ENCODE assay signal across 8 cellular contexts in the genomic region with DNA sequence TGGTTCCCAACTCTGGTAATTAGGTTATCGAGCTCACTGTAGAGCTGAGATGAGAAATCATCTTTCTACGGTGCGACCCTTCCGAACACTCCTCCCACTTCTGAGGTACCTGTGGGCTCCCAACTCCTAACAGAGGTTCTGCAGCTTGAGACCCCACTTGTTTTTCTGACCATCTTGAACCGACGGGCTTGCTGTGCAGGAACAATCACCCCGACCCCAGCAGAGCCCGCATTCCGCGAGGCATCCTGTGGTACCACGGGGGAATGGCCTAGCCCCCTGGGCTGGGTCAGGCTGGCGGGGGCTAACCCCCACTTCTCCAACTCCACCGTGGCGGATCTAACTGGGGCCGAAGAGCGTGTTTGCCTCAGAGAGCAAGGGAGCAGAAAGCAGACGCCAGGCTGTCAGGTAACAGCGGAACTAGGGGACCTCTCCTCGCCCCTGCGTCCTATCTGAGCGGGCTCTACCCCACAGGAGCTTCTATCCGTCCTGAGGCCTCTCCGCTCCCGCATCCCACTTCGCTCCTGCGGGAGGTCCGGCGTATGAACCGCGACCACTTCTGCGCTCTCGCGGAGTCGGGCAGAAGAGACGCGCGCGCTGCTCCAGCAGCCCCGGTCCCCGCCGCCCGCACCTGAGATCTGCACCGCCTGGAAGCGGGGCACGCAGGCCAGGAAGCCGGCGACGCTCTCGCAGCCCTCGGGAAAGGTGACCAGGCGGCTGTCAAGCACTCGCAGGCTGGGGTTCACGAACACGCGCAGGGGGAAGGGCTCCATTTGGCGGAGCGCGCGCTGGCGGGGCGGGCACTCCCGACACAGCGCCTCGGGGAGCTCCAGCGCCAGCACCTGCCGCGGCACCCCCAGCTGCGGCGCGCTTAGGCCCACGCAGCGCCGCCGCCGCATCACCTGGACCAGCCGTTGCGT. TPM values are rescaled to one million over a fixed set of nuclear protein-coding genes. Genes with fewer than 3 reads are reported as not detected.
DNase-seq lines count a peak whose midpoint lies in the region; ATAC-seq and TF ChIP-seq lines count a peak whose summit lies in the region.

No MANE protein-coding gene starts in this region.

- TF ChIP-seq CTCF in brain (conservative IDR thresholded peaks at IDR 0.05): no peak

- H3K36me3 Mint-ChIP-seq in brain: peaks cover 58% of the 10 kb centered on the region

- peak overlapping the region; percentile 84 to 89 (median 85) for H3K4me3 Mint-ChIP-seq in brain

- peak overlapping the region in 4 of 5 experiments; percentile 62 to 92 (median 76) for H3K27ac Mint-ChIP-seq in brain

- DNase-seq in RPMI8226 (peak; percentile 64), left kidney (ENCODE audit: low read depth, low spot score) (peak; percentile 55), NCI-H2171 (lab: John Stamatoyannopoulos, UW) (no peak), dedifferentiated amniotic fluid mesenchymal stem cell (ENCODE audit: extremely low spot score) (no peak)
- peak; percentile 57 for DNase-seq in stimulated activated CD4-positive, alpha-beta T cell treated with anti-CD3 and anti-CD28 coated beads, Interleukin-4, amount 100 ng/mL, for 1 hour

- peak; percentile 36 for ATAC-seq in HG02763 (IDR thresholded peaks at IDR 0.05; ENCODE audit: unreplicated experiment)

- TF ChIP-seq POLR2A in GM18526 (IDR thresholded peaks at IDR 0.05; ENCODE audit: extremely low read depth, insufficient read length): peak; percentile 25

- H3K9me3 Mint-ChIP-seq in brain: no peaks in the 10 kb centered on the region

- H3K27me3 Mint-ChIP-seq in brain: no peaks in the 10 kb centered on the region

- H3K4me1 Mint-ChIP-seq in brain: peaks cover 62% of the 10 kb centered on the region

RNA-seq across cellular contexts. Expression of a gene that starts 0.8 kb away (rescaled TPM):
- polyA plus RNA-seq in brain (ENCODE audit: insufficient read depth, low read depth, low replicate concordance): 7.8 TPM

RNA-seq across cellular contexts. Expression of a gene that starts 9.7 kb away (rescaled TPM):
- polyA plus RNA-seq in brain (ENCODE audit: insufficient read depth, low read depth, low replicate concordance): 44.5 TPM

RNA-seq across cellular contexts. Expression of a gene that starts 9.9 kb away (rescaled TPM):
- 9.3 TPM for polyA plus RNA-seq in brain (ENCODE audit: insufficient read depth, low read depth, low replicate concordance)

RNA-seq across cellular contexts. Expression of a gene that starts 18.5 kb away (rescaled TPM):
- 65.3 TPM for polyA plus RNA-seq in brain (ENCODE audit: insufficient read depth, low read depth, low replicate concordance)

RNA-seq across cellular contexts. Expression of a gene that starts 22.0 kb away (rescaled TPM):
- not detected for polyA plus RNA-seq in brain (ENCODE audit: insufficient read depth, low read depth, low replicate concordance)

Comparison
In these comparisons a context has a peak if more than half of its experiments do, and no peak if none do; other contexts are left out.
1. DNase-seq: peak in RPMI8226 (single experiment), left kidney (single experiment) and stimulated activated CD4-positive, alpha-beta T cell treated with anti-CD3 and anti-CD28 coated beads, Interleukin-4, amount 100 ng/mL, for 1 hour (single experiment); none in NCI-H2171 (single experiment) and dedifferentiated amniotic fluid mesenchymal stem cell (single experiment).